In genomic region chr3:170277833-170278586, GRCh38 we compare ENCODE assay signal across 9 cellular contexts. TPM values are rescaled to one million over a fixed set of nuclear protein-coding genes. Genes with fewer than 3 reads are reported as not detected.
DNase-seq lines count a peak whose midpoint lies in the region; ATAC-seq, FAIRE-seq and TF ChIP-seq lines count a peak whose summit lies in the region.
"Had no signal": no experiment of that assay in that cellular context is flagged by ENCODE, and none has a peak within 500 bp of the region (broad histone marks: within the 10 kb centered on the region; RNA-seq: fewer than 3 reads in every experiment).

No MANE protein-coding gene starts in this region.

- H3K9me3 Mint-ChIP-seq in Calu3 (ENCODE audit: low read depth, unreplicated experiment) (no peaks in the 10 kb centered on the region), astrocyte (ENCODE audit: unreplicated experiment) (no peaks in the 10 kb centered on the region)

- H3K27ac Mint-ChIP-seq in Calu3 (ENCODE audit: unreplicated experiment): peak overlapping the region; percentile 6
- peak overlapping the region; percentile 13 for H3K27ac Mint-ChIP-seq in astrocyte (ENCODE audit: unreplicated experiment)

- POLR2A ChIA-PET in HepG2 (lab: Yijun Ruan, JAX): no interaction called here

- H3K9ac ChIP-seq in Karpas-422 (ENCODE audit: low read length): 0 out of 2 replicates have a peak overlapping the region, but pooled peaks have one; percentile 12
- H3K9ac ChIP-seq in astrocyte (ENCODE audit: low read length): no peak overlapping the region
- no peak overlapping the region for H3K9ac ChIP-seq in HepG2 (ENCODE audit: insufficient read depth, low read depth, low read length)

- peaks cover 43% of the 10 kb centered on the region for H3K36me3 Mint-ChIP-seq in Calu3 (ENCODE audit: insufficient read depth, unreplicated experiment)
- peaks cover 21% of the 10 kb centered on the region for H3K36me3 Mint-ChIP-seq in astrocyte (ENCODE audit: low read depth, unreplicated experiment)

- DNase-seq in Calu3 (no peak), Karpas-422 (peak; percentile 39), astrocyte (ENCODE audit: low read depth) (no peak), SJCRH30 (no peak), HepG2 (ENCODE audit: low spot score) (no peak), glomerular visceral epithelial cell (ENCODE audit: extremely low spot score) (no peak), NCI-H510A treated with DMSO at 0.1 percent for 48 hours (lab: John Stamatoyannopoulos, UW) (no peak)
- DNase-seq: activated effector memory CD4-positive, alpha-beta T cell treated with Interleukin-2 at 50 U/mL for 16 hours had no signal

- H4K20me1 ChIP-seq in Karpas-422 (ENCODE audit: insufficient read depth, low read depth, low read length): no peaks in the 10 kb centered on the region
- no peaks in the 10 kb centered on the region for H4K20me1 ChIP-seq in astrocyte (ENCODE audit: insufficient read depth, low read length)
- H4K20me1 ChIP-seq in HepG2 (ENCODE audit: insufficient read depth, low read length): no peaks in the 10 kb centered on the region

- H3K4me1 Mint-ChIP-seq in Calu3 (ENCODE audit: low read depth, unreplicated experiment) (peaks cover 21% of the 10 kb centered on the region), astrocyte (ENCODE audit: low read depth, unreplicated experiment) (peaks cover 9% of the 10 kb centered on the region)

- intact Hi-C loops in Calu3 (cut with micrococcal nuclease; ENCODE audit: unreplicated experiment) (no loop called here), HepG2 (cut with micrococcal nuclease; ENCODE audit: unreplicated experiment) (no loop called here)

- no peak overlapping the region for H3K27ac ChIP-seq in Karpas-422 (ENCODE audit: low read length)
- H3K27ac ChIP-seq in astrocyte (ENCODE audit: low read depth, low read length): no peak overlapping the region
- H3K27ac ChIP-seq in muscle layer of duodenum (ENCODE audit: low read length): peak overlapping the region; percentile 43
- H3K27ac ChIP-seq in SJCRH30: no peak overlapping the region
- H3K27ac ChIP-seq in HepG2 (ENCODE audit: extremely low read length, insufficient read depth, low read length): no peak overlapping the region

- H3K27me3 ChIP-seq in Karpas-422 (ENCODE audit: low read length) (no peaks in the 10 kb centered on the region), astrocyte (ENCODE audit: insufficient read depth, low read length) (no peaks in the 10 kb centered on the region), muscle layer of duodenum (ENCODE audit: low read depth, low read length) (no peaks in the 10 kb centered on the region), SJCRH30 (no peaks in the 10 kb centered on the region), HepG2 (ENCODE audit: control insufficient read depth in 1 of 2, insufficient read depth in 2 of 2, low read length in 2 of 2) (no peaks in the 10 kb centered on the region)

- H3K36me3 ChIP-seq in Karpas-422 (ENCODE audit: insufficient read depth, low read length) (no peaks in the 10 kb centered on the region), astrocyte (ENCODE audit: insufficient read depth, low read length) (peaks cover 11% of the 10 kb centered on the region), muscle layer of duodenum (ENCODE audit: control insufficient read depth in 1 of 2, insufficient read depth in 2 of 2, low read length in 2 of 2) (peaks cover 0 to 12% of the 10 kb centered on the region in 2 donors), SJCRH30 (peaks cover 5% of the 10 kb centered on the region), HepG2 (replicated peaks in 1 of 2; ENCODE audit: control insufficient read depth in 1 of 2, insufficient read depth in 2 of 2, low read length in 2 of 2) (peaks cover 4 to 34% of the 10 kb centered on the region in 2 experiments; a peak in 4 of 5 replicates)

- no peak for TF ChIP-seq CTCF in Calu3 (IDR thresholded peaks at IDR 0.05; ENCODE audit: unreplicated experiment)
- TF ChIP-seq CTCF in astrocyte (IDR thresholded peaks at IDR 0.05; ENCODE audit: insufficient read depth, low read depth, low read length): no peak
- TF ChIP-seq CTCF in HepG2 (CRISPR knock-in tag; IDR thresholded peaks at IDR 0.05): no peak

- no peak for TF ChIP-seq POLR2A in HepG2 (IDR thresholded peaks at IDR 0.05; ENCODE audit: insufficient read depth in 1 of 2, low read depth in 2 of 2, low read length in 2 of 2)

- TF ChIP-seq EP300 in HepG2 (IDR thresholded peaks at IDR 0.05; ENCODE audit: low read depth in 2 of 2, low read length in 2 of 2): no peak
- no peak for TF ChIP-seq EP300 in HepG2 (CRISPR knock-in tag; IDR thresholded peaks at IDR 0.05; ENCODE audit: borderline replicate concordance)

- no peaks in the 10 kb centered on the region for H3K79me2 ChIP-seq in Karpas-422 (ENCODE audit: low read length)
- no peaks in the 10 kb centered on the region for H3K79me2 ChIP-seq in astrocyte (ENCODE audit: insufficient read depth, low read length)
- no peaks in the 10 kb centered on the region for H3K79me2 ChIP-seq in HepG2 (ENCODE audit: insufficient read depth, low read length)

- CTCF ChIA-PET in Calu3 (lab: Charles Lee) (no interaction called here), HepG2 (lab: Yijun Ruan, JAX; ENCODE audit: low intra/inter-chr PET ratio, low total read pairs) (no interaction called here)

- H2AFZ ChIP-seq in Karpas-422 (ENCODE audit: low read length) (peak overlapping the region; percentile 82; the same call in 1 of the 2 replicates), astrocyte (ENCODE audit: low read depth, low read length) (no peak overlapping the region), HepG2 (ENCODE audit: low read length) (no peak overlapping the region)

- ATAC-seq in HepG2: no peak

- H3K4me1 ChIP-seq in Karpas-422 (ENCODE audit: low read length) (peaks cover 27% of the 10 kb centered on the region), astrocyte (ENCODE audit: insufficient read depth, low read length) (no peaks in the 10 kb centered on the region), muscle layer of duodenum (ENCODE audit: control insufficient read depth in 1 of 2, insufficient read depth in 2 of 2, low read length in 2 of 2) (no peaks in the 10 kb centered on the region), SJCRH30 (no peaks in the 10 kb centered on the region), HepG2 (ENCODE audit: insufficient read depth, low read length) (no peaks in the 10 kb centered on the region)

- peak overlapping the region; percentile 8 for H3K4me3 Mint-ChIP-seq in Calu3 (ENCODE audit: low read depth, unreplicated experiment)
- no peak overlapping the region for H3K4me3 Mint-ChIP-seq in astrocyte (ENCODE audit: unreplicated experiment)

- in situ Hi-C loops in HepG2 (cut with HindIII; ENCODE audit: extremely low pct_ligation_motif_present, low pct_unique_long_range_greater_than_20kb): no loop called here

- H3K9me3 ChIP-seq in Karpas-422 (ENCODE audit: low read length) (no peaks in the 10 kb centered on the region), astrocyte (ENCODE audit: insufficient read depth, low read depth, low read length) (no peaks in the 10 kb centered on the region), muscle layer of duodenum (ENCODE audit: control insufficient read depth in 1 of 2, low read length in 2 of 2) (no peaks in the 10 kb centered on the region), SJCRH30 (replicated peaks) (no peaks in the 10 kb centered on the region), HepG2 (ENCODE audit: low read length) (no peaks in the 10 kb centered on the region)

- H3K27me3 Mint-ChIP-seq in Calu3 (ENCODE audit: unreplicated experiment): no peaks in the 10 kb centered on the region
- H3K27me3 Mint-ChIP-seq in astrocyte (ENCODE audit: low read depth, unreplicated experiment): no peaks in the 10 kb centered on the region

- TF ChIP-seq RAD21 in HepG2 (CRISPR knock-in tag; IDR thresholded peaks at IDR 0.05): no peak

- H3K4me3 ChIP-seq in Karpas-422 (ENCODE audit: low read length): peak overlapping the region; percentile 42
- H3K4me3 ChIP-seq in astrocyte (ENCODE audit: insufficient read depth, low read depth, low read length): no peak overlapping the region
- H3K4me3 ChIP-seq in muscle layer of duodenum (ENCODE audit: low read depth in 1 of 2, low read length in 2 of 2): peak overlapping the region in 1 of 2 donors; percentile 5
- no peak overlapping the region for H3K4me3 ChIP-seq in SJCRH30
- H3K4me3 ChIP-seq in HepG2 (replicated peaks in 1 of 3; ENCODE audit: insufficient read depth in 1 of 3, low read depth in 2 of 3, low read length in 3 of 3): no peak overlapping the region

- FAIRE-seq in astrocyte (lab: Jason Lieb, UNC): no peak
- no peak for FAIRE-seq in HepG2 (lab: Jason Lieb, UNC)

- no peaks in the 10 kb centered on the region for H3K9me2 ChIP-seq in Karpas-422 (replicated peaks; ENCODE audit: insufficient read depth, low read length)

- WGBS in HepG2 (ENCODE audit: low lambda C conversion rate): 96% methylated on average over 5 of the region's 5 CpGs

- H3K4me2 ChIP-seq in Karpas-422 (ENCODE audit: low read depth, low read length, poor library complexity, severe bottlenecking): peak overlapping the region; percentile 64
- H3K4me2 ChIP-seq in astrocyte (ENCODE audit: low read length): peak overlapping the region; percentile 23
- no peak overlapping the region for H3K4me2 ChIP-seq in HepG2 (ENCODE audit: low read depth, low read length)

- no TSS peak for BruUV-seq in Calu3 (replicated peaks; lab: Mats Ljungman, UMichigan)
- no TSS peak for BruUV-seq in HepG2 (replicated peaks; lab: Mats Ljungman, UMichigan)

RNA-seq across cellular contexts. Expression of gene PRKCI, which starts 55.8 kb away (rescaled TPM):
- total RNA-seq in Calu3 (2022): 79.5 and 85.6 TPM in 2 replicates
- 8.7 and 38.2 TPM in 2 replicates for total RNA-seq in Karpas-422 (2014; rRNA removed; shearing (Covaris generic); ENCODE audit: low replicate concordance)
- 59.3 and 65.2 TPM in 2 replicates for total RNA-seq in astrocyte
- 37.1 and 45.1 TPM in 2 replicates for total RNA-seq in SJCRH30 (2014; rRNA removed; shearing (Covaris generic))
- 30.4 and 39.1 TPM in 2 replicates for total RNA-seq in HepG2 (2016; rRNA removed; fragmentation: Illumina TruSeq; extraction: Trizol)
- total RNA-seq in HepG2 (2016; cell fraction: cytosol; rRNA removed; fragmentation: Illumina TruSeq; extraction: Trizol; ENCODE audit: low read depth): 11.6 and 12.0 TPM in 2 replicates
- 29.9 and 42.0 TPM in 2 replicates for total RNA-seq in HepG2 (2016; cell fraction: insoluble cytoplasmic fraction; rRNA removed; fragmentation: Illumina TruSeq; extraction: Trizol)
- 13.7 and 15.0 TPM in 2 replicates for total RNA-seq in HepG2 (2016; cell fraction: membrane; rRNA removed; fragmentation: Illumina TruSeq; extraction: Trizol)
- total RNA-seq in HepG2 (2016; cell fraction: nucleus; rRNA removed; fragmentation: Illumina TruSeq; extraction: Trizol): 19.8 and 28.5 TPM in 2 replicates
- polyA plus RNA-seq in HepG2 (2011; rRNA removed): 11.7 and 17.2 TPM in 2 replicates
- 6.2 and 9.0 TPM in 2 replicates for polyA plus RNA-seq in HepG2 (2011; cell fraction: cytosol; rRNA removed)
- 5.0 and 9.3 TPM in 2 replicates for polyA plus RNA-seq in HepG2 (2011; cell fraction: nucleus; rRNA removed)
- polyA plus RNA-seq in HepG2 (2012): 12.9 and 22.8 TPM in 2 replicates
- 2.5 and 3.2 TPM in 2 replicates for polyA plus RNA-seq in HepG2 (2016; cell fraction: cytosol; fragmentation: Illumina TruSeq; extraction: Trizol; ENCODE audit: low read depth)
- polyA plus RNA-seq in HepG2 (2016; cell fraction: insoluble cytoplasmic fraction; fragmentation: Illumina TruSeq; extraction: Trizol; ENCODE audit: low read depth): 29.3 and 31.7 TPM in 2 replicates
- 5.4 and 6.7 TPM in 2 replicates for polyA plus RNA-seq in HepG2 (2016; cell fraction: membrane; fragmentation: Illumina TruSeq; extraction: Trizol; ENCODE audit: low read depth)
- 25.1 and 26.3 TPM in 2 replicates for polyA plus RNA-seq in HepG2 (2016; cell fraction: nucleus; fragmentation: Illumina TruSeq; extraction: Trizol; ENCODE audit: insufficient read depth, low read depth)
- 14.9 and 45.3 TPM in 2 replicates for polyA minus RNA-seq in HepG2 (2011; rRNA and poly(A)+ RNA removed; ENCODE audit: low replicate concordance)
- 20.2 and 22.9 TPM in 2 replicates for polyA minus RNA-seq in HepG2 (2011; cell fraction: cytosol; rRNA and poly(A)+ RNA removed)
- 34.5 and 41.0 TPM in 2 replicates for polyA minus RNA-seq in HepG2 (2011; cell fraction: nucleus; rRNA and poly(A)+ RNA removed)
